In the genomic region with DNA sequence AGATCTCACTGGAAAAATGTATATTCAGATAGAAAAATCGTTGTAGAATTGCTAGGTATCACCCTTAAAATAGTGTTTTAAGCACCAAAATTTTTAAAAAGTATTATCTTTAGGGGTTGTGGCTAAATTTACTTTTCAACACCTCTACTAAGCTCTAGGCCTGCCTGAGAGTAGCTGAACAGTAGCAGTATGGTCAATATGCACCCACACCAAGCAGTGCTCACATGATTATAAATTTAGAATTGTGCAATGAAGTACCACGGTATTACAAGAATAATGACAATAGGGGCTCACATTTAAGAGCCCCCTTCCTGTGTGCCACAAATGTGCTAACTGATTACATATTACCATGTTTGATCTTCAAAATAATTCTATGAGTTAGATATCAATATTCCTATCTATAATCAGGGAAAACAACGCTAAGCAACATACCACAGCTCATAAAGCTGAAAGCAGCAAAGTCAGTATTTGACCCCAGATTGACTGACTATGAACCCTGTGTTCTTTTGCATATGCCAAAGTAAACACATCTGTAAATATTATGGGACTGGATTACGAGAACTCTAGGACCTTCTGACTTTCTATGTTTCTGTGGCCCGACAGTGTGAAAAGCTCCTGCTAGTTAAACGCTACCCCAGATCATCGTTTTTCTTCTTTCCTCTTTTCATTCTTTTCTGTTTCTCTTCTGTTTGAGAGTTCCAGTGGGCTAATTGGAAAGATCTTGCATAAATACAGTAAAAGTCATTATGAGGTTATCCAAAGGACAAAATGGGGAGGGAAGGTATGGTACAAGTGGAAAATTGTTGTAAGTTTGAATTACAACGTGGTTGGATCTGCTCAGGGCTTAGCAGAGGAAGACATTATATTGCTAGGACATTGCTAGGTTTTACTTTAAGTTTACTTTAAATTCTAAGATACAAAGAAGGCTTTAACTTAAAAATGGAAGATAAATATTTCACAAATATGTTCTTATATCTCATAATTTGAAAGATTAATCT, we compare ENCODE assay signal across 1 cellular context.
TF ChIP-seq lines count a peak whose summit lies in the region.

No MANE protein-coding gene starts in this region.

TF ChIP-seq in liver, 16 proteins besides CTCF, POLR2A, EP300 and RAD21 (continued from another document):
- TF ChIP-seq, protein P1, sequence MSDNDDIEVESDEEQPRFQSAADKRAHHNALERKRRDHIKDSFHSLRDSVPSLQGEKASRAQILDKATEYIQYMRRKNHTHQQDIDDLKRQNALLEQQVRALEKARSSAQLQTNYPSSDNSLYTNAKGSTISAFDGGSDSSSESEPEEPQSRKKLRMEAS (IDR thresholded peaks at IDR 0.05) = peak; percentile 64
- TF ChIP-seq EGR1 (IDR thresholded peaks at IDR 0.05; ENCODE audit: low read depth in 2 of 2) = peak in 1 of 2 donors; percentile 54
- TF ChIP-seq, protein P2, sequence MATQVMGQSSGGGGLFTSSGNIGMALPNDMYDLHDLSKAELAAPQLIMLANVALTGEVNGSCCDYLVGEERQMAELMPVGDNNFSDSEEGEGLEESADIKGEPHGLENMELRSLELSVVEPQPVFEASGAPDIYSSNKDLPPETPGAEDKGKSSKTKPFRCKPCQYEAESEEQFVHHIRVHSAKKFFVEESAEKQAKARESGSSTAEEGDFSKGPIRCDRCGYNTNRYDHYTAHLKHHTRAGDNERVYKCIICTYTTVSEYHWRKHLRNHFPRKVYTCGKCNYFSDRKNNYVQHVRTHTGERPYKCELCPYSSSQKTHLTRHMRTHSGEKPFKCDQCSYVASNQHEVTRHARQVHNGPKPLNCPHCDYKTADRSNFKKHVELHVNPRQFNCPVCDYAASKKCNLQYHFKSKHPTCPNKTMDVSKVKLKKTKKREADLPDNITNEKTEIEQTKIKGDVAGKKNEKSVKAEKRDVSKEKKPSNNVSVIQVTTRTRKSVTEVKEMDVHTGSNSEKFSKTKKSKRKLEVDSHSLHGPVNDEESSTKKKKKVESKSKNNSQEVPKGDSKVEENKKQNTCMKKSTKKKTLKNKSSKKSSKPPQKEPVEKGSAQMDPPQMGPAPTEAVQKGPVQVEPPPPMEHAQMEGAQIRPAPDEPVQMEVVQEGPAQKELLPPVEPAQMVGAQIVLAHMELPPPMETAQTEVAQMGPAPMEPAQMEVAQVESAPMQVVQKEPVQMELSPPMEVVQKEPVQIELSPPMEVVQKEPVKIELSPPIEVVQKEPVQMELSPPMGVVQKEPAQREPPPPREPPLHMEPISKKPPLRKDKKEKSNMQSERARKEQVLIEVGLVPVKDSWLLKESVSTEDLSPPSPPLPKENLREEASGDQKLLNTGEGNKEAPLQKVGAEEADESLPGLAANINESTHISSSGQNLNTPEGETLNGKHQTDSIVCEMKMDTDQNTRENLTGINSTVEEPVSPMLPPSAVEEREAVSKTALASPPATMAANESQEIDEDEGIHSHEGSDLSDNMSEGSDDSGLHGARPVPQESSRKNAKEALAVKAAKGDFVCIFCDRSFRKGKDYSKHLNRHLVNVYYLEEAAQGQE (IDR thresholded peaks at IDR 0.05) = peak; percentile 80
- TF ChIP-seq YY1 (IDR thresholded peaks at IDR 0.05) = peak; percentile 71
- peak; percentile 24 for TF ChIP-seq TAF1 (conservative IDR thresholded peaks at IDR 0.05)
- TF ChIP-seq RXRA (IDR thresholded peaks at IDR 0.05) = peak; percentile 97
- peak; percentile 56 for TF ChIP-seq HNF4G (IDR thresholded peaks at IDR 0.05)
- TF ChIP-seq FOXA1 (IDR thresholded peaks at IDR 0.05) = peak; percentile 90
- peak; percentile 96 for TF ChIP-seq NR2F2 (IDR thresholded peaks at IDR 0.05)
- TF ChIP-seq, protein P3, sequence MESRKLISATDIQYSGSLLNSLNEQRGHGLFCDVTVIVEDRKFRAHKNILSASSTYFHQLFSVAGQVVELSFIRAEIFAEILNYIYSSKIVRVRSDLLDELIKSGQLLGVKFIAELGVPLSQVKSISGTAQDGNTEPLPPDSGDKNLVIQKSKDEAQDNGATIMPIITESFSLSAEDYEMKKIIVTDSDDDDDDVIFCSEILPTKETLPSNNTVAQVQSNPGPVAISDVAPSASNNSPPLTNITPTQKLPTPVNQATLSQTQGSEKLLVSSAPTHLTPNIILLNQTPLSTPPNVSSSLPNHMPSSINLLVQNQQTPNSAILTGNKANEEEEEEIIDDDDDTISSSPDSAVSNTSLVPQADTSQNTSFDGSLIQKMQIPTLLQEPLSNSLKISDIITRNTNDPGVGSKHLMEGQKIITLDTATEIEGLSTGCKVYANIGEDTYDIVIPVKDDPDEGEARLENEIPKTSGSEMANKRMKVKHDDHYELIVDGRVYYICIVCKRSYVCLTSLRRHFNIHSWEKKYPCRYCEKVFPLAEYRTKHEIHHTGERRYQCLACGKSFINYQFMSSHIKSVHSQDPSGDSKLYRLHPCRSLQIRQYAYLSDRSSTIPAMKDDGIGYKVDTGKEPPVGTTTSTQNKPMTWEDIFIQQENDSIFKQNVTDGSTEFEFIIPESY (IDR thresholded peaks at IDR 0.05) = peak; percentile 62
- peak; percentile 66 to 68 for TF ChIP-seq JUND (IDR thresholded peaks at IDR 0.05)
